ENCODE assay signal across 27 cellular contexts in the genomic region with DNA sequence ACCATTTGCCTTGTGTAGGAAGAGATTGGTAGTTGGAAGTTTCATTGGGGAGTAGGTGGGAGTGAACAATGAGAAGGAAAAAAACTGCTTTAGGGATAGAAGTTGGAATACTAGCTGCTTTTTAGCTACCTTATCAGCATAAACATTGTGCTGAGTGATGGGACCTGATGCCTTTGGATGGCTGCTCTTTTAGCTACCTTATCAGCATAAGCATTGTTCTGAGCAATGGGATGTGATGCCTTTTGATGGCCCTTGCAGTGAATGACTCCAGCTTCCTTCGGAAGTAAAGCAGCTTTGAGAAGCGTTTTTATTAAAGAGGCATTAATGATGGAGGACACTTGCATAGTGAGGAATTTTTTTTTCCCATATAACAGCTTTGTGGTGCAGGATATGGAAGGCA.
"Had no signal": no experiment of that assay in that cellular context is flagged by ENCODE, and none has a peak within 500 bp of the region (broad histone marks: within the 10 kb centered on the region; RNA-seq: fewer than 3 reads in every experiment).

No MANE protein-coding gene starts in this region.

- H3K4me1 ChIP-seq: pancreas, psoas muscle, right lobe of liver, sigmoid colon, stomach, thyroid gland, tibial nerve, upper lobe of right lung, uterus had no signal

- DNase-seq: naive thymus-derived CD8-positive, alpha-beta T cell; nephron progenitor cell; nucleus accumbens; pancreas; psoas muscle; right cardiac atrium; right lobe of liver; sigmoid colon; small intestine; stimulated activated CD4-positive, alpha-beta T cell treated with anti-CD3 and anti-CD28 coated beads, Interleukin-15, amount 100 ng/mL, for 24 hours; stimulated activated CD4-positive, alpha-beta T cell treated with anti-CD3 and anti-CD28 coated beads, Interleukin-2, amount 100 ng/mL, for 24 hours; stimulated activated CD4-positive, alpha-beta T cell treated with anti-CD3 and anti-CD28 coated beads, Interleukin-2, amount 100 ng/mL, for 48 hours; stimulated activated CD4-positive, alpha-beta T cell treated with anti-CD3 and anti-CD28 coated beads, Interleukin-4, amount 100 ng/mL, for 24 hours; stimulated activated naive B cell treated with anti-CD40 and anti-IgM and Interleukin-4, amounts not matched to agents 10 μg/mL and 1 μg/mL and 100 μg/mL, for 72 hours; stimulated activated naive CD4-positive, alpha-beta T cell treated with Interleukin-2 at 50 U/mL for 16 hours; stomach; thyroid gland; trophoblast cell; upper lobe of right lung; uterus had no signal

- H3K27ac Mint-ChIP-seq: naive thymus-derived CD8-positive, alpha-beta T cell; natural killer cell treated with Interleukin-12 subunit alpha and Interleukin-12 subunit beta and Interleukin-15 and Interleukin-18, amount 100 ng/mL, for 72 hours; nephron progenitor cell; stimulated activated effector memory CD8-positive, alpha-beta T cell treated with anti-CD3 and anti-CD28 coated beads, Interleukin-12 subunit alpha, Interleukin-12 subunit beta, amount 100 ng/mL, for 72 hours; stimulated activated naive B cell treated with anti-CD40 and anti-IgM and Interleukin-4, amounts not matched to agents 10 μg/mL and 1 μg/mL and 100 μg/mL, for 72 hours; stimulated activated naive CD8-positive, alpha-beta T cell treated with anti-CD3 and anti-CD28 coated beads, Interleukin-15, Interleukin-2, amounts not matched to agents 100 ng/mL and 50 ng/mL, for 24 hours had no signal

- H3K4me1 Mint-ChIP-seq: nephron progenitor cell; neural crest cell; stimulated activated effector memory CD8-positive, alpha-beta T cell treated with anti-CD3 and anti-CD28 coated beads, Interleukin-12 subunit alpha, Interleukin-12 subunit beta, amount 100 ng/mL, for 72 hours had no signal

- H3K36me3 ChIP-seq: neutrophil, pancreas, right lobe of liver, sigmoid colon, stomach, thoracic aorta, thyroid gland, tibial nerve, upper lobe of right lung, uterus had no signal

- FAIRE-seq: pancreas, small intestine had no signal

- H3K36me3 Mint-ChIP-seq: naive thymus-derived CD8-positive, alpha-beta T cell; stimulated activated effector memory CD8-positive, alpha-beta T cell treated with anti-CD3 and anti-CD28 coated beads, Interleukin-12 subunit alpha, Interleukin-12 subunit beta, amount 100 ng/mL, for 72 hours had no signal

- H3K27me3 ChIP-seq: neutrophil, pancreas, right lobe of liver, sigmoid colon, stomach, thyroid gland, tibial nerve, upper lobe of right lung, uterus had no signal

- H3K9me3 Mint-ChIP-seq: natural killer cell treated with Interleukin-12 subunit alpha and Interleukin-12 subunit beta and Interleukin-15 and Interleukin-18, amount 100 ng/mL, for 72 hours; nephron progenitor cell; neural crest cell had no signal

- H3K27ac ChIP-seq: neutrophil, pancreas, psoas muscle, right lobe of liver, sigmoid colon, stomach, thoracic aorta, thyroid gland, tibial nerve, upper lobe of right lung, uterus had no signal

- H3K9me3 ChIP-seq: neutrophil, pancreas, psoas muscle, right lobe of liver, sigmoid colon, stomach, thoracic aorta, thyroid gland, tibial nerve, upper lobe of right lung, uterus had no signal

- H3K4me3 Mint-ChIP-seq: naive thymus-derived CD8-positive, alpha-beta T cell; natural killer cell treated with Interleukin-12 subunit alpha and Interleukin-12 subunit beta and Interleukin-15 and Interleukin-18, amount 100 ng/mL, for 72 hours; nephron progenitor cell; neural crest cell; stimulated activated effector memory CD8-positive, alpha-beta T cell treated with anti-CD3 and anti-CD28 coated beads, Interleukin-12 subunit alpha, Interleukin-12 subunit beta, amount 100 ng/mL, for 72 hours; stimulated activated naive B cell treated with anti-CD40 and anti-IgM and Interleukin-4, amounts not matched to agents 10 μg/mL and 1 μg/mL and 100 μg/mL, for 72 hours; stimulated activated naive CD8-positive, alpha-beta T cell treated with anti-CD3 and anti-CD28 coated beads, Interleukin-15, Interleukin-2, amounts not matched to agents 100 ng/mL and 50 ng/mL, for 24 hours had no signal

- H3K27me3 Mint-ChIP-seq: stimulated activated naive B cell treated with anti-CD40 and anti-IgM and Interleukin-4, amounts not matched to agents 10 μg/mL and 1 μg/mL and 100 μg/mL, for 72 hours; stimulated activated naive CD8-positive, alpha-beta T cell treated with anti-CD3 and anti-CD28 coated beads, Interleukin-15, Interleukin-2, amounts not matched to agents 100 ng/mL and 50 ng/mL, for 24 hours had no signal

- H3K4me3 ChIP-seq: pancreas, psoas muscle, right lobe of liver, sigmoid colon, stomach, thoracic aorta, thyroid gland, tibial nerve, upper lobe of right lung, uterus had no signal
